ENCODE assay signal across 1 cellular context in genomic region chr12:24625103-24625502, GRCh38.
TF ChIP-seq lines count a peak whose summit lies in the region.

No MANE protein-coding gene starts in this region.

TF ChIP-seq in WTC11, 78 proteins besides CTCF, POLR2A, EP300 and RAD21 (continued from another document):
- TF ChIP-seq, protein P1, sequence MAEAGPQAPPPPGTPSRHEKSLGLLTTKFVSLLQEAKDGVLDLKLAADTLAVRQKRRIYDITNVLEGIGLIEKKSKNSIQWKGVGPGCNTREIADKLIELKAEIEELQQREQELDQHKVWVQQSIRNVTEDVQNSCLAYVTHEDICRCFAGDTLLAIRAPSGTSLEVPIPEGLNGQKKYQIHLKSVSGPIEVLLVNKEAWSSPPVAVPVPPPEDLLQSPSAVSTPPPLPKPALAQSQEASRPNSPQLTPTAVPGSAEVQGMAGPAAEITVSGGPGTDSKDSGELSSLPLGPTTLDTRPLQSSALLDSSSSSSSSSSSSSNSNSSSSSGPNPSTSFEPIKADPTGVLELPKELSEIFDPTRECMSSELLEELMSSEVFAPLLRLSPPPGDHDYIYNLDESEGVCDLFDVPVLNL (CRISPR knock-in tag; IDR thresholded peaks at IDR 0.05; ENCODE audit: borderline replicate concordance, low read depth), result no peak
- TF ChIP-seq CREB1 (CRISPR knock-in tag; IDR thresholded peaks at IDR 0.05) (no peak), ATF1 (CRISPR knock-in tag; IDR thresholded peaks at IDR 0.05) (no peak), USF1 (CRISPR knock-in tag; IDR thresholded peaks at IDR 0.05) (no peak), ZNF532 (CRISPR knock-in tag; IDR thresholded peaks at IDR 0.05; ENCODE audit: borderline replicate concordance) (no peak), NFYB (CRISPR knock-in tag; conservative IDR thresholded peaks at IDR 0.05; ENCODE audit: low read depth) (no peak), TP53 (CRISPR knock-in tag; IDR thresholded peaks at IDR 0.05) (no peak), ZNF317 (CRISPR knock-in tag; IDR thresholded peaks at IDR 0.05; ENCODE audit: borderline replicate concordance, low read depth) (no peak)
- TF ChIP-seq, protein P2, sequence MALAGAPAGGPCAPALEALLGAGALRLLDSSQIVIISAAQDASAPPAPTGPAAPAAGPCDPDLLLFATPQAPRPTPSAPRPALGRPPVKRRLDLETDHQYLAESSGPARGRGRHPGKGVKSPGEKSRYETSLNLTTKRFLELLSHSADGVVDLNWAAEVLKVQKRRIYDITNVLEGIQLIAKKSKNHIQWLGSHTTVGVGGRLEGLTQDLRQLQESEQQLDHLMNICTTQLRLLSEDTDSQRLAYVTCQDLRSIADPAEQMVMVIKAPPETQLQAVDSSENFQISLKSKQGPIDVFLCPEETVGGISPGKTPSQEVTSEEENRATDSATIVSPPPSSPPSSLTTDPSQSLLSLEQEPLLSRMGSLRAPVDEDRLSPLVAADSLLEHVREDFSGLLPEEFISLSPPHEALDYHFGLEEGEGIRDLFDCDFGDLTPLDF (CRISPR knock-in tag; IDR thresholded peaks at IDR 0.05), result no peak
- TF ChIP-seq, protein P3, sequence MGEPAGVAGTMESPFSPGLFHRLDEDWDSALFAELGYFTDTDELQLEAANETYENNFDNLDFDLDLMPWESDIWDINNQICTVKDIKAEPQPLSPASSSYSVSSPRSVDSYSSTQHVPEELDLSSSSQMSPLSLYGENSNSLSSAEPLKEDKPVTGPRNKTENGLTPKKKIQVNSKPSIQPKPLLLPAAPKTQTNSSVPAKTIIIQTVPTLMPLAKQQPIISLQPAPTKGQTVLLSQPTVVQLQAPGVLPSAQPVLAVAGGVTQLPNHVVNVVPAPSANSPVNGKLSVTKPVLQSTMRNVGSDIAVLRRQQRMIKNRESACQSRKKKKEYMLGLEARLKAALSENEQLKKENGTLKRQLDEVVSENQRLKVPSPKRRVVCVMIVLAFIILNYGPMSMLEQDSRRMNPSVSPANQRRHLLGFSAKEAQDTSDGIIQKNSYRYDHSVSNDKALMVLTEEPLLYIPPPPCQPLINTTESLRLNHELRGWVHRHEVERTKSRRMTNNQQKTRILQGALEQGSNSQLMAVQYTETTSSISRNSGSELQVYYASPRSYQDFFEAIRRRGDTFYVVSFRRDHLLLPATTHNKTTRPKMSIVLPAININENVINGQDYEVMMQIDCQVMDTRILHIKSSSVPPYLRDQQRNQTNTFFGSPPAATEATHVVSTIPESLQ (CRISPR knock-in tag; IDR thresholded peaks at IDR 0.05), result no peak
